ENCODE assay signal across 8 cellular contexts in the genomic region with DNA sequence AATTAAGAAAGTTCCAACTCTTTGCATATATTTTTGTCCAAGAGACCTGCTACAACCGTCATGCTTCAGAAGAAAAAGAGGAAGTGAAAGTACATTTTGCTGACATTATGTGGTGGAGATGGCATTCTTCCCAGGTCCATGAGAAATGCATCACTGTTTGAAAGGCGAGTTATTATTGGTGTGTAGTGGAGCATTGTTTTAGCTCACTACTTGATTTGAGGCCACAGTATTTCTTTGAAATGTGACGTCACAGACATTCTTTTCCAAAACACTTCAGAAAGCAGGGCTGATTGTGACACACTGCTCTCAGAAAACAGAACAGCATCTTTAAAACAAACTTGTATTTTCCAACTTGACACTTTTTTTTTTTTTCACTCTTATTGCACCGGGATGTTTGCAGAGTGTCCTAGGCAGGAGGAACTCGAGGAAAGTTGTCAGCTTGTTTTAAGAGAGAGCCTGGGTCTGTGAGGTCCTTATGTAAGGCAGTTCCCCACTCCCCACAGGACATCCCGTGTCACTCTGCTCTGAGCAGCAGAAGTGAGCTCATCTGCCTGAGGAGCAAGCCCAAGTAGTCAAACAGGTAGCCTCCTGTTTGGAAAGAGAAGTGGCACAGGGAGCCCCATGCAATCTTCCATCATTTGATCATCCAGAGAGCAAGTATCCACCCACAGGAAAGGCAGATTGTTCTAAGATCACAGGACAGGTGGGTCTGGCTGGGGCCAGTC.
A peak's percentile ranks its signal among the peaks of the same experiment; 100 is the strongest.
DNase-seq lines count a peak whose midpoint lies in the region; ATAC-seq and TF ChIP-seq lines count a peak whose summit lies in the region.

No MANE protein-coding gene starts in this region.

- H3K4me3 ChIP-seq in fibroblast of mammary gland (ENCODE audit: control insufficient read depth, low read depth, low read length), result peak overlapping the region; percentile 51

- no peak for TF ChIP-seq CTCF in fibroblast of mammary gland (conservative IDR thresholded peaks at IDR 0.05; ENCODE audit: control insufficient read depth, insufficient read depth, low read depth, low read length)

- no peaks in the 10 kb centered on the region for H3K36me3 Mint-ChIP-seq in T-helper 2 cell treated with Interferon-gamma antibody and Interleukin-4, amounts not matched to agents 5 μg/mL and 100 μg/mL, for 36 hours (ENCODE audit: low read depth)

- peak overlapping the region; percentile 78 for H3K4me3 Mint-ChIP-seq in T-helper 2 cell treated with Interferon-gamma antibody and Interleukin-4, amounts not matched to agents 5 μg/mL and 100 μg/mL, for 36 hours

- H3K9me3 Mint-ChIP-seq in T-helper 2 cell treated with Interferon-gamma antibody and Interleukin-4, amounts not matched to agents 5 μg/mL and 100 μg/mL, for 36 hours, result no peaks in the 10 kb centered on the region

- ATAC-seq in GM19452 (IDR thresholded peaks at IDR 0.05; ENCODE audit: unreplicated experiment), result peak; percentile 96
- ATAC-seq in HG03442 (IDR thresholded peaks at IDR 0.05; ENCODE audit: unreplicated experiment), result peak; percentile 96

- peaks cover 13% of the 10 kb centered on the region for H3K27me3 Mint-ChIP-seq in T-helper 2 cell treated with Interferon-gamma antibody and Interleukin-4, amounts not matched to agents 5 μg/mL and 100 μg/mL, for 36 hours (ENCODE audit: low read depth)

- peaks cover 18% of the 10 kb centered on the region for H3K4me1 Mint-ChIP-seq in T-helper 2 cell treated with Interferon-gamma antibody and Interleukin-4, amounts not matched to agents 5 μg/mL and 100 μg/mL, for 36 hours (ENCODE audit: low read depth)

- peak overlapping the region; percentile 49 for H3K27ac Mint-ChIP-seq in T-helper 2 cell treated with Interferon-gamma antibody and Interleukin-4, amounts not matched to agents 5 μg/mL and 100 μg/mL, for 36 hours

- peak; percentile 43 for DNase-seq in DMS53 (lab: John Stamatoyannopoulos, UW)
- peak; percentile 7 for DNase-seq in T-helper 2 cell treated with Interferon-gamma antibody and Interleukin-4, amounts not matched to agents 5 μg/mL and 100 μg/mL, for 36 hours (ENCODE audit: low spot score)
- peak; percentile 97 for DNase-seq in fibroblast of mammary gland (ENCODE audit: low read depth)
- peak; percentile 76 for DNase-seq in non-pigmented ciliary epithelial cell (ENCODE audit: low read depth)
- no peak for DNase-seq in NK-92 (lab: John Stamatoyannopoulos, UW; ENCODE audit: unreplicated experiment)
- no peak for DNase-seq in OCI-M2 (lab: John Stamatoyannopoulos, UW; ENCODE audit: unreplicated experiment)

Comparison
In these comparisons a context has a peak if more than half of its experiments do, and no peak if none do; other contexts are left out.
1. DNase-seq: peak in DMS53 (single experiment), T-helper 2 cell treated with Interferon-gamma antibody and Interleukin-4, amounts not matched to agents 5 μg/mL and 100 μg/mL, for 36 hours (single experiment), fibroblast of mammary gland (single experiment) and non-pigmented ciliary epithelial cell (single experiment); none in NK-92 (single experiment) and OCI-M2 (single experiment).